In the genomic region with DNA sequence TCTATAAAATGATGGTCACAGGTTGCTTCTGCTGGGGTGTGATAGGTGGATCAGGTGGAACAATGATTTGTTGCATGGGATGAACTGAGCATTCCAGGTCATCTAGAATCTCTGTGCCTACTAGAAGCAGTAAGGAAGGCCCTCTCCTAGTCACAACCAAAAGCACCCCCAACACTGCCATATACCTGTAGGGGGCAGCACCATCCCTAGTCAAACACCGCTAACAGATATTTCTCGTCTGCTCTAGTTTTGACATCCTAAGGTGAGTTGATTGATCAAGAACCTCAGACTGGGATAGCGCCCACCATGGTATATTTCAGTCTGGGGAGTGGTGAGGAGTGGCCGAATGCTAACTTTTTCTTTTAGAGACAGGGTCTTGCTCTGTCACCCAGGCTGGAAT, we compare ENCODE assay signal across 8 cellular contexts.
DNase-seq lines count a peak whose midpoint lies in the region; TF ChIP-seq lines count a peak whose summit lies in the region.

No MANE protein-coding gene starts in this region.

- TF ChIP-seq POLR2A in esophagus squamous epithelium (IDR thresholded peaks at IDR 0.05) = no peak

- WGBS in esophagus squamous epithelium, 2 donors = 78 to 84% methylated on average over 4 of the region's 4 CpGs

- H3K27me3 ChIP-seq in H7 (ENCODE audit: control insufficient read depth, insufficient read depth, low read length) = no peaks in the 10 kb centered on the region
- no peaks in the 10 kb centered on the region for H3K27me3 ChIP-seq in esophagus squamous epithelium

- H3K36me3 ChIP-seq in H7 (replicated peaks; ENCODE audit: control insufficient read depth, insufficient read depth, low read length) = no peaks in the 10 kb centered on the region
- no peaks in the 10 kb centered on the region for H3K36me3 ChIP-seq in esophagus squamous epithelium

- H3K27ac ChIP-seq in esophagus squamous epithelium = no peak overlapping the region

- TF ChIP-seq CTCF in esophagus squamous epithelium (IDR thresholded peaks at IDR 0.05) = peak in 4 of 6 experiments; percentile 11 to 45 (median 12)

- H3K4me3 ChIP-seq in H7 (ENCODE audit: insufficient read depth, low read depth, low read length) (no peak overlapping the region), esophagus squamous epithelium (no peak overlapping the region)

- intact Hi-C loops in esophagus squamous epithelium (cut with DNase I) = no loop called here

- DNase-seq in Daoy (ENCODE audit: low read depth) (peak; percentile 32), H7 (peak; percentile 69), esophagus squamous epithelium (lab: John Stamatoyannopoulos, UW) (no peak), mucosa of gallbladder (ENCODE audit: low spot score) (no peak), cerebellum (ENCODE audit: low spot score) (no peak)
- peak; percentile 7 for DNase-seq in activated CD4-positive, alpha-beta T cell treated with anti-CD3 and anti-CD28 coated beads for 1 hour
- DNase-seq in stimulated activated CD4-positive, alpha-beta T cell treated with anti-CD3 and anti-CD28 coated beads, Interleukin-4, amount 100 ng/mL, for 24 hours = peak; percentile 35
- no peak for DNase-seq in central memory CD4-positive, alpha-beta T cell

- H3K9me3 ChIP-seq in esophagus squamous epithelium = no peaks in the 10 kb centered on the region

- H3K4me1 ChIP-seq in esophagus squamous epithelium = peaks cover 0 to 27% (median 9%) of the 10 kb centered on the region in 3 donors

Comparison
In these comparisons a context has a peak if more than half of its experiments do, and no peak if none do; other contexts are left out.
1. DNase-seq: peak in Daoy (single experiment), H7 (single experiment), activated CD4-positive, alpha-beta T cell treated with anti-CD3 and anti-CD28 coated beads for 1 hour (single experiment) and stimulated activated CD4-positive, alpha-beta T cell treated with anti-CD3 and anti-CD28 coated beads, Interleukin-4, amount 100 ng/mL, for 24 hours (single experiment); none in esophagus squamous epithelium (single experiment), mucosa of gallbladder (single experiment), central memory CD4-positive, alpha-beta T cell (single experiment) and cerebellum (single experiment).